ENCODE assay signal across 14 cellular contexts in genomic region chr11:117583063-117583801, GRCh38.
DNase-seq lines count a peak whose midpoint lies in the region; ATAC-seq and TF ChIP-seq lines count a peak whose summit lies in the region.
"Had no signal": no experiment of that assay in that cellular context is flagged by ENCODE, and none has a peak within 500 bp of the region (broad histone marks: within the 10 kb centered on the region; RNA-seq: fewer than 3 reads in every experiment).

No MANE protein-coding gene starts in this region.

- H3K27me3 Mint-ChIP-seq in activated T-helper 17 cell treated with anti-CD3 and anti-CD28 coated beads, Interleukin-2, amount 50 U/mL, for 72 hours, result peaks cover 35% of the 10 kb centered on the region

- no peak for TF ChIP-seq EP300 in sigmoid colon (IDR thresholded peaks at IDR 0.05)

- H3K27ac ChIP-seq in HUES48 (ENCODE audit: low read depth, low read length) (peak overlapping the region; percentile 69), angular gyrus (ENCODE audit: low read depth, low read length) (peak overlapping the region; percentile 9), sigmoid colon (no peak overlapping the region)
- H3K27ac ChIP-seq: HL-60, left lung, psoas muscle had no signal

- WGBS in sigmoid colon, 2 donors, result 30 to 67% methylated on average over 15 of the region's 15 CpGs

- H3K36me3 ChIP-seq in HUES48 (ENCODE audit: control insufficient read depth, insufficient read depth, low read length), result no peaks in the 10 kb centered on the region
- no peaks in the 10 kb centered on the region for H3K36me3 ChIP-seq in sigmoid colon
- H3K36me3 ChIP-seq: left lung had no signal

- no peak overlapping the region for H3K9ac ChIP-seq in HUES48 (ENCODE audit: low read depth, low read length)

- no peak overlapping the region for H3K4me3 Mint-ChIP-seq in activated T-helper 17 cell treated with anti-CD3 and anti-CD28 coated beads, Interleukin-2, amount 50 U/mL, for 72 hours
- H3K4me3 Mint-ChIP-seq: activated CD8-positive, alpha-beta T cell treated with anti-CD3 and anti-CD28 coated beads, Interleukin-2, amount 10 ng/mL, durations not matched to agents 7 days and 5 days; activated naive CD4-positive, alpha-beta T cell treated with anti-CD3 and anti-CD28 coated beads, Interleukin-2, amount 10 ng/mL, durations not matched to agents 7 days and 5 days; dendritic cell treated with granulocyte-macrophage colony-stimulating factor and Interleukin-4, amounts not matched to agents 40 ng/mL and 50 ng/mL, for 4 days had no signal

- H3K4me1 Mint-ChIP-seq in activated T-helper 17 cell treated with anti-CD3 and anti-CD28 coated beads, Interleukin-2, amount 50 U/mL, for 72 hours, result no peaks in the 10 kb centered on the region
- H3K4me1 Mint-ChIP-seq: activated naive CD4-positive, alpha-beta T cell treated with anti-CD3 and anti-CD28 coated beads, Interleukin-2, amount 10 ng/mL, durations not matched to agents 7 days and 5 days had no signal

- no peak overlapping the region for H3K4me3 ChIP-seq in HUES48 (ENCODE audit: low read depth, low read length)
- H3K4me3 ChIP-seq in sigmoid colon, result no peak overlapping the region
- H3K4me3 ChIP-seq: left lung, psoas muscle had no signal

- H3K27me3 ChIP-seq in HUES48 (ENCODE audit: control insufficient read depth, insufficient read depth, low read length), result peaks cover 13% of the 10 kb centered on the region
- no peaks in the 10 kb centered on the region for H3K27me3 ChIP-seq in sigmoid colon

- ATAC-seq in activated T-helper 17 cell treated with anti-CD3 and anti-CD28 coated beads, Interleukin-2, amount 50 U/mL, for 72 hours (replicated peaks), result no peak
- ATAC-seq: activated CD8-positive, alpha-beta T cell treated with anti-CD3 and anti-CD28 coated beads, Interleukin-2, amount 10 ng/mL, durations not matched to agents 7 days and 5 days; left lung; psoas muscle had no signal

- peaks cover 23% of the 10 kb centered on the region for H3K4me1 ChIP-seq in HUES48 (ENCODE audit: control insufficient read depth, insufficient read depth, low read length)
- H3K4me1 ChIP-seq in sigmoid colon, result no peaks in the 10 kb centered on the region
- H3K4me1 ChIP-seq: left lung, psoas muscle had no signal

- no peaks in the 10 kb centered on the region for H3K9me3 Mint-ChIP-seq in activated T-helper 17 cell treated with anti-CD3 and anti-CD28 coated beads, Interleukin-2, amount 50 U/mL, for 72 hours
- H3K9me3 Mint-ChIP-seq: activated naive CD4-positive, alpha-beta T cell treated with anti-CD3 and anti-CD28 coated beads, Interleukin-2, amount 10 ng/mL, durations not matched to agents 7 days and 5 days; dendritic cell treated with granulocyte-macrophage colony-stimulating factor and Interleukin-4, amounts not matched to agents 40 ng/mL and 50 ng/mL, for 4 days had no signal

- no peak for TF ChIP-seq POLR2A in sigmoid colon (IDR thresholded peaks at IDR 0.05)

- no peaks in the 10 kb centered on the region for H3K36me3 Mint-ChIP-seq in activated T-helper 17 cell treated with anti-CD3 and anti-CD28 coated beads, Interleukin-2, amount 50 U/mL, for 72 hours (ENCODE audit: low read depth)
- H3K36me3 Mint-ChIP-seq: activated naive CD4-positive, alpha-beta T cell treated with anti-CD3 and anti-CD28 coated beads, Interleukin-2, amount 10 ng/mL, durations not matched to agents 7 days and 5 days had no signal

- intact Hi-C loops in sigmoid colon (cut with DNase I), result no loop called here

- no peak for TF ChIP-seq CTCF in sigmoid colon (IDR thresholded peaks at IDR 0.05)

- no peak overlapping the region for H3K27ac Mint-ChIP-seq in activated T-helper 17 cell treated with anti-CD3 and anti-CD28 coated beads, Interleukin-2, amount 50 U/mL, for 72 hours
- H3K27ac Mint-ChIP-seq: activated CD8-positive, alpha-beta T cell treated with anti-CD3 and anti-CD28 coated beads, Interleukin-2, amount 10 ng/mL, durations not matched to agents 7 days and 5 days; activated naive CD4-positive, alpha-beta T cell treated with anti-CD3 and anti-CD28 coated beads, Interleukin-2, amount 10 ng/mL, durations not matched to agents 7 days and 5 days; dendritic cell treated with granulocyte-macrophage colony-stimulating factor and Interleukin-4, amounts not matched to agents 40 ng/mL and 50 ng/mL, for 4 days had no signal

- H3K9me3 ChIP-seq in HUES48 (ENCODE audit: control insufficient read depth, insufficient read depth, low read length) (no peaks in the 10 kb centered on the region), sigmoid colon (no peaks in the 10 kb centered on the region)
- H3K9me3 ChIP-seq: left lung, psoas muscle had no signal

- DNase-seq in iPS-NIHi7 (ENCODE audit: extremely low spot score) (peak; percentile 46), sigmoid colon (peak; percentile 53), NCI-H69 (lab: John Stamatoyannopoulos, UW) (no peak), NCI-H1092 treated with DMSO at 0.1 percent for 48 hours (lab: John Stamatoyannopoulos, UW) (no peak)
- DNase-seq: activated CD8-positive, alpha-beta T cell treated with anti-CD3 and anti-CD28 coated beads, Interleukin-2, amount 10 ng/mL, durations not matched to agents 7 days and 5 days; activated naive CD4-positive, alpha-beta T cell treated with anti-CD3 and anti-CD28 coated beads, Interleukin-2, amount 10 ng/mL, durations not matched to agents 7 days and 5 days; MV-4-11; psoas muscle had no signal

Comparison
In these comparisons a context has a peak if more than half of its experiments do, and no peak if none do; other contexts are left out.
1. H3K27ac ChIP-seq: peak in HUES48 (single experiment) and angular gyrus (single experiment); none in sigmoid colon (0 of 4).
2. DNase-seq: peak in iPS-NIHi7 (single experiment) and sigmoid colon (single experiment); none in NCI-H69 (single experiment) and NCI-H1092 treated with DMSO at 0.1 percent for 48 hours (single experiment).